9 cellular contexts compared by ENCODE assay signal in genomic region chr3:45635475-45636256, GRCh38. TPM values are rescaled to one million over a fixed set of nuclear protein-coding genes. Genes with fewer than 3 reads are reported as not detected.
DNase-seq lines count a peak whose midpoint lies in the region; ATAC-seq and TF ChIP-seq lines count a peak whose summit lies in the region.
"Had no signal": no experiment of that assay in that cellular context is flagged by ENCODE, and none has a peak within 500 bp of the region (broad histone marks: within the 10 kb centered on the region; RNA-seq: fewer than 3 reads in every experiment).

No MANE protein-coding gene starts in this region.

- peak overlapping the region; percentile 83 for H3K27ac ChIP-seq in RWPE1
- H3K27ac ChIP-seq: thyroid gland had no signal

- CTCF ChIA-PET in RWPE1 (lab: Yijun Ruan, JAX) = interaction anchor here (0.6 kb wide), 1 partner anchor 14 kb away, joined by 3 read pairs; no protein-coding TSS in a partner anchor

- peak; percentile 87 for DNase-seq in GM03348 (ENCODE audit: low spot score)
- peak; percentile 65 for DNase-seq in RWPE1 (ENCODE audit: low spot score)
- peak; percentile 93 for DNase-seq in fibroblast of pulmonary artery (ENCODE audit: low read depth)
- no peak for DNase-seq in omental fat pad (ENCODE audit: low spot score)
- DNase-seq in GM20000 (ENCODE audit: low spot score) = no peak
- no peak for DNase-seq in pons (ENCODE audit: low spot score)

- ATAC-seq in omental fat pad (ENCODE audit: low FRiP score) = peak; percentile 84
- no peak for ATAC-seq in GM21786 (IDR thresholded peaks at IDR 0.05; ENCODE audit: unreplicated experiment)
- ATAC-seq in GM18861 (IDR thresholded peaks at IDR 0.05; ENCODE audit: unreplicated experiment) = no peak

- POLR2A ChIA-PET in RWPE1 (lab: Yijun Ruan, JAX; ENCODE audit: low non-redundant PET) = no interaction called here

- no peak for TF ChIP-seq CTCF in RWPE1 (conservative IDR thresholded peaks at IDR 0.05; ENCODE audit: low read depth)
- no peak for TF ChIP-seq CTCF in fibroblast of pulmonary artery (IDR thresholded peaks at IDR 0.05; ENCODE audit: low read length, missing control alignments)
- TF ChIP-seq CTCF in omental fat pad (IDR thresholded peaks at IDR 0.05) = no peak
- TF ChIP-seq CTCF in GM20000 (IDR thresholded peaks at IDR 0.05; ENCODE audit: extremely low read depth, missing control alignments) = no peak

- no peak overlapping the region for H3K4me3 ChIP-seq in fibroblast of pulmonary artery (replicated peaks; ENCODE audit: low read depth, low read length)
- H3K4me3 ChIP-seq: thyroid gland had no signal

RNA-seq across cellular contexts. Expression of gene LIMD1, which starts 41.1 kb away (rescaled TPM):
- 10 to 100 TPM; 20.2 to 36.3 (median 26.2) TPM for total RNA-seq in omental fat pad

RNA-seq across cellular contexts. Expression of gene SACM1L, which starts 53.5 kb away (rescaled TPM):
- total RNA-seq in omental fat pad = 10 to 100 TPM; 36.9 to 63.4 (median 49.5) TPM

Comparison
In these comparisons a context has a peak if more than half of its experiments do, and no peak if none do; other contexts are left out.
1. DNase-seq: peak in GM03348 (single experiment), RWPE1 (single experiment) and fibroblast of pulmonary artery (single experiment); none in omental fat pad (single experiment), GM20000 (single experiment) and pons (single experiment).